In genomic region chr18:63444567-63444966, GRCh38 we compare ENCODE assay signal across 10 cellular contexts. TPM values are rescaled to one million over a fixed set of nuclear protein-coding genes. Genes with fewer than 3 reads are reported as not detected.
DNase-seq lines count a peak whose midpoint lies in the region; ATAC-seq lines count a peak whose summit lies in the region.
"Had no signal": no experiment of that assay in that cellular context is flagged by ENCODE, and none has a peak within 500 bp of the region (broad histone marks: within the 10 kb centered on the region; RNA-seq: fewer than 3 reads in every experiment).

No MANE protein-coding gene starts in this region.

- ATAC-seq in activated CD4-positive, alpha-beta T cell treated with anti-CD3 and anti-CD28 coated beads for 36 hours = peak; percentile 74
- ATAC-seq in left ventricle myocardium superior (peak; percentile 80), aorta (ENCODE audit: low FRiP score) (peak; percentile 78), HG02763 (IDR thresholded peaks at IDR 0.05; ENCODE audit: unreplicated experiment) (no peak), HG02981 (IDR thresholded peaks at IDR 0.05; ENCODE audit: unreplicated experiment) (no peak)

- no peaks in the 10 kb centered on the region for H3K36me3 Mint-ChIP-seq in activated CD4-positive, alpha-beta T cell treated with anti-CD3 and anti-CD28 coated beads for 36 hours (ENCODE audit: low read depth)
- no peaks in the 10 kb centered on the region for H3K36me3 Mint-ChIP-seq in activated T-helper 2 cell treated with anti-CD3 and anti-CD28 coated beads, Interferon-gamma antibody, Interleukin-2, Interleukin-4, amounts not matched to agents 10 μg/mL and 5 μg/mL and 100 μg/mL, durations not matched to agents 14 hours and 24 hours and 36 hours (ENCODE audit: low read depth)

- H3K4me3 Mint-ChIP-seq in activated CD4-positive, alpha-beta T cell treated with anti-CD3 and anti-CD28 coated beads for 36 hours = no peak overlapping the region
- H3K4me3 Mint-ChIP-seq in activated T-helper 2 cell treated with anti-CD3 and anti-CD28 coated beads, Interferon-gamma antibody, Interleukin-2, Interleukin-4, amounts not matched to agents 10 μg/mL and 5 μg/mL and 100 μg/mL, durations not matched to agents 14 hours and 24 hours and 36 hours (ENCODE audit: low read depth) = no peak overlapping the region

- intact Hi-C loops in activated CD4-positive, alpha-beta T cell treated with anti-CD3 and anti-CD28 coated beads for 36 hours (cut with DNase I, micrococcal nuclease) = loop anchor here in 1 of 2 experiments (5.0 kb wide), 1 partner anchor 807 kb away; no protein-coding TSS in a partner anchor
- intact Hi-C loops in left ventricle myocardium superior (cut with micrococcal nuclease) = no loop called here
- intact Hi-C loops in aorta (cut with DNase I) = loop anchor here in 1 of 2 donors (5.0 kb wide), 1 partner anchor 427 kb away; no protein-coding TSS in a partner anchor
- intact Hi-C loops in activated T-helper 2 cell treated with anti-CD3 and anti-CD28 coated beads, Interferon-gamma antibody, Interleukin-2, Interleukin-4, amounts not matched to agents 10 μg/mL and 5 μg/mL and 100 μg/mL, durations not matched to agents 14 hours and 24 hours and 36 hours (cut with micrococcal nuclease) = no loop called here

- no peak overlapping the region for H3K4me3 ChIP-seq in aorta (ENCODE audit: low read length in 2 of 2)

- H3K4me1 ChIP-seq in aorta (ENCODE audit: control insufficient read depth in 1 of 2, insufficient read depth in 2 of 2, low read length in 2 of 2) = no peaks in the 10 kb centered on the region

- no peaks in the 10 kb centered on the region for H3K36me3 ChIP-seq in aorta (ENCODE audit: control insufficient read depth in 1 of 2, insufficient read depth in 2 of 2, low read length in 1 of 2)

- H3K4me1 Mint-ChIP-seq in activated CD4-positive, alpha-beta T cell treated with anti-CD3 and anti-CD28 coated beads for 36 hours = no peaks in the 10 kb centered on the region
- no peaks in the 10 kb centered on the region for H3K4me1 Mint-ChIP-seq in activated T-helper 2 cell treated with anti-CD3 and anti-CD28 coated beads, Interferon-gamma antibody, Interleukin-2, Interleukin-4, amounts not matched to agents 10 μg/mL and 5 μg/mL and 100 μg/mL, durations not matched to agents 14 hours and 24 hours and 36 hours (ENCODE audit: low read depth)

- no peaks in the 10 kb centered on the region for H3K9me3 Mint-ChIP-seq in activated CD4-positive, alpha-beta T cell treated with anti-CD3 and anti-CD28 coated beads for 36 hours (ENCODE audit: low read depth)
- H3K9me3 Mint-ChIP-seq in activated T-helper 2 cell treated with anti-CD3 and anti-CD28 coated beads, Interferon-gamma antibody, Interleukin-2, Interleukin-4, amounts not matched to agents 10 μg/mL and 5 μg/mL and 100 μg/mL, durations not matched to agents 14 hours and 24 hours and 36 hours = no peaks in the 10 kb centered on the region

- no peak for DNase-seq in activated CD4-positive, alpha-beta T cell treated with anti-CD3 and anti-CD28 coated beads for 36 hours
- DNase-seq in activated CD4-positive, alpha-beta T cell treated with anti-CD3 and anti-CD28 coated beads, Interleukin-2, amount 50 U/mL, for 48 hours = no peak
- peak; percentile 96 for DNase-seq in SIG-M5 treated with dmso at 0.1 percent for 504 hours (lab: John Stamatoyannopoulos, UW; ENCODE audit: unreplicated experiment)
- DNase-seq in left ventricle myocardium superior = no peak
- no peak for DNase-seq in aorta
- DNase-seq in activated T-helper 2 cell treated with anti-CD3 and anti-CD28 coated beads, Interferon-gamma antibody, Interleukin-2, Interleukin-4, amounts not matched to agents 10 μg/mL and 5 μg/mL and 100 μg/mL, durations not matched to agents 14 hours and 24 hours and 36 hours (ENCODE audit: low spot score) = no peak
- DNase-seq: NCI-H2029 treated with DMSO at 0.1 percent for 48 hours; stimulated activated CD4-positive, alpha-beta T cell treated with anti-CD3 and anti-CD28 coated beads, Interleukin-4, amount 100 ng/mL, for 4 hours had no signal

- peaks cover 1% of the 10 kb centered on the region for H3K9me3 ChIP-seq in aorta (ENCODE audit: control insufficient read depth, low read length)

- H3K27me3 ChIP-seq in aorta (ENCODE audit: control insufficient read depth in 1 of 2, insufficient read depth in 2 of 2, low read length in 1 of 2) = no peaks in the 10 kb centered on the region

- H3K27ac ChIP-seq in aorta (ENCODE audit: low read depth in 1 of 2, low read length in 2 of 2) = no peak overlapping the region

- CTCF ChIA-PET in activated CD4-positive, alpha-beta T cell treated with anti-CD3 and anti-CD28 coated beads for 36 hours (lab: Charles Lee) = interaction anchor here (0.7 to 1.8 kb wide), 9 partner anchors 10 to 673 kb away, joined by 3 to 5 read pairs (median 3); partner anchors contain the start of gene BCL2

- POLR2A ChIA-PET in activated CD4-positive, alpha-beta T cell treated with anti-CD3 and anti-CD28 coated beads for 36 hours (lab: Charles Lee) = no interaction called here

- H3K27me3 Mint-ChIP-seq in activated CD4-positive, alpha-beta T cell treated with anti-CD3 and anti-CD28 coated beads for 36 hours = no peaks in the 10 kb centered on the region
- peaks cover 8% of the 10 kb centered on the region for H3K27me3 Mint-ChIP-seq in activated T-helper 2 cell treated with anti-CD3 and anti-CD28 coated beads, Interferon-gamma antibody, Interleukin-2, Interleukin-4, amounts not matched to agents 10 μg/mL and 5 μg/mL and 100 μg/mL, durations not matched to agents 14 hours and 24 hours and 36 hours (ENCODE audit: low read depth)

- WGBS in aorta, 2 donors = 79% methylated on average over 6 of the region's 6 CpGs

- H3K27ac Mint-ChIP-seq in activated CD4-positive, alpha-beta T cell treated with anti-CD3 and anti-CD28 coated beads for 36 hours = no peak overlapping the region
- H3K27ac Mint-ChIP-seq in activated T-helper 2 cell treated with anti-CD3 and anti-CD28 coated beads, Interferon-gamma antibody, Interleukin-2, Interleukin-4, amounts not matched to agents 10 μg/mL and 5 μg/mL and 100 μg/mL, durations not matched to agents 14 hours and 24 hours and 36 hours = no peak overlapping the region

RNA-seq across cellular contexts. Expression of gene VPS4B, which starts 22.3 kb away (rescaled TPM):
- 10 to 100 TPM; 40.7 to 48.4 TPM for total RNA-seq in activated CD4-positive, alpha-beta T cell treated with anti-CD3 and anti-CD28 coated beads for 36 hours
- total RNA-seq in left ventricle myocardium superior (20.6 TPM), aorta (10 to 100 TPM; 53.5 to 58.3 TPM)
- 10 to 100 TPM; 22.3 to 26.2 TPM for polyA plus RNA-seq in aorta
- total RNA-seq in activated T-helper 2 cell treated with anti-CD3 and anti-CD28 coated beads, Interferon-gamma antibody, Interleukin-2, Interleukin-4, amounts not matched to agents 10 μg/mL and 5 μg/mL and 100 μg/mL, durations not matched to agents 14 hours and 24 hours and 36 hours = 53.8 and 56.1 TPM in 2 replicates

RNA-seq across cellular contexts. Expression of gene SERPINB5, which starts 32.2 kb away (rescaled TPM):
- total RNA-seq in activated CD4-positive, alpha-beta T cell treated with anti-CD3 and anti-CD28 coated beads for 36 hours = not detected
- not detected for total RNA-seq in left ventricle myocardium superior
- total RNA-seq in aorta = not detected
- polyA plus RNA-seq in aorta = 1 to 10 TPM in 1 of 2 donors, under 1 TPM in 1; 0.10 to 2.3 TPM
- total RNA-seq in activated T-helper 2 cell treated with anti-CD3 and anti-CD28 coated beads, Interferon-gamma antibody, Interleukin-2, Interleukin-4, amounts not matched to agents 10 μg/mL and 5 μg/mL and 100 μg/mL, durations not matched to agents 14 hours and 24 hours and 36 hours = not detected in 2 replicates

Comparison
In these comparisons a context has a peak if more than half of its experiments do, and no peak if none do; other contexts are left out.
1. ATAC-seq: peak in activated CD4-positive, alpha-beta T cell treated with anti-CD3 and anti-CD28 coated beads for 36 hours (single experiment), left ventricle myocardium superior (single experiment) and aorta (single experiment); none in HG02763 (single experiment) and HG02981 (single experiment).